Comparison of ENCODE assay signal across 8 cellular contexts in genomic region chr16:85245307-85246172, GRCh38.
DNase-seq lines count a peak whose midpoint lies in the region; TF ChIP-seq lines count a peak whose summit lies in the region.

No MANE protein-coding gene starts in this region.

- H3K9me2 ChIP-seq in neural cell (ENCODE audit: insufficient read depth, low read length): no peaks in the 10 kb centered on the region

- no peaks in the 10 kb centered on the region for H3K79me2 ChIP-seq in neural cell (replicated peaks; ENCODE audit: insufficient read depth, low read length)

- intact Hi-C loops in esophagus squamous epithelium (cut with DNase I): loop anchor here (10.0 kb wide), 1 partner anchor 131 kb away; the partner anchor contains the start of gene CIBAR2

- H3K27ac ChIP-seq in esophagus squamous epithelium (no peak overlapping the region), neural cell (ENCODE audit: low read length) (no peak overlapping the region)

- no peaks in the 10 kb centered on the region for H3K36me3 ChIP-seq in esophagus squamous epithelium
- H3K36me3 ChIP-seq in neural cell (ENCODE audit: insufficient read depth, low read length): no peaks in the 10 kb centered on the region

- no peak overlapping the region for H3K4me2 ChIP-seq in neural cell (ENCODE audit: low read length)

- no peaks in the 10 kb centered on the region for H4K20me1 ChIP-seq in neural cell (ENCODE audit: insufficient read depth)

- peak overlapping the region; percentile 58 for H3K4me3 Mint-ChIP-seq in type B pancreatic cell

- peak overlapping the region; percentile 48 for H3K27ac Mint-ChIP-seq in type B pancreatic cell

- no peak for TF ChIP-seq POLR2A in esophagus squamous epithelium (IDR thresholded peaks at IDR 0.05)

- peaks cover 0 to 20% (median 0%) of the 10 kb centered on the region in 4 donors for H3K27me3 ChIP-seq in esophagus squamous epithelium
- H3K27me3 ChIP-seq in neural cell (ENCODE audit: insufficient read depth, low read depth, low read length): no peaks in the 10 kb centered on the region

- peak; percentile 32 for TF ChIP-seq EP300 in neural cell (conservative IDR thresholded peaks at IDR 0.05; ENCODE audit: poor library complexity, severe bottlenecking)

- H3K9me3 Mint-ChIP-seq in type B pancreatic cell: no peaks in the 10 kb centered on the region

- WGBS in esophagus squamous epithelium, 2 donors: 15 to 25% methylated on average over 16 to 19 of the region's 24 CpGs

- peaks cover 0 to 9% (median 0%) of the 10 kb centered on the region in 3 donors for H3K4me1 ChIP-seq in esophagus squamous epithelium

- no peaks in the 10 kb centered on the region for H3K36me3 Mint-ChIP-seq in type B pancreatic cell

- DNase-seq in AG09319 (ENCODE audit: extremely low read depth, low read depth) (peak; percentile 61), H4 (ENCODE audit: low spot score) (peak; percentile 80), NOMO-1 treated with DMSO at 0.1 percent for 48 hours (lab: John Stamatoyannopoulos, UW; ENCODE audit: unreplicated experiment) (peak; percentile 52), esophagus squamous epithelium (lab: John Stamatoyannopoulos, UW) (no peak), type B pancreatic cell (ENCODE audit: extremely low spot score, unreplicated experiment) (no peak), occipital lobe (lab: John Stamatoyannopoulos, UW) (no peak)
- DNase-seq in activated CD8-positive, alpha-beta memory T cell treated with anti-CD3 and anti-CD28 coated beads, Interleukin-2, amount 50 U/mL, for 48 hours: peak; percentile 70

- H3K27me3 Mint-ChIP-seq in type B pancreatic cell: peaks cover 9% of the 10 kb centered on the region

- no peaks in the 10 kb centered on the region for H3K9me3 ChIP-seq in esophagus squamous epithelium
- no peaks in the 10 kb centered on the region for H3K9me3 ChIP-seq in neural cell (ENCODE audit: low read length)

- TF ChIP-seq RAD21 in neural cell (conservative IDR thresholded peaks at IDR 0.05): peak; percentile 95

- peaks cover 26% of the 10 kb centered on the region for H3K4me1 Mint-ChIP-seq in type B pancreatic cell (ENCODE audit: unreplicated experiment)

- H3K4me3 ChIP-seq in esophagus squamous epithelium (no peak overlapping the region), neural cell (ENCODE audit: low read length) (no peak overlapping the region)

- H3K9ac ChIP-seq in neural cell (ENCODE audit: low read length): peak overlapping the region; percentile 10

- no peak overlapping the region for H2AFZ ChIP-seq in neural cell (ENCODE audit: low read depth, low read length)

- TF ChIP-seq CTCF in AG09319 (IDR thresholded peaks at IDR 0.05; ENCODE audit: low read depth, low read length) (peak; percentile 95), esophagus squamous epithelium (IDR thresholded peaks at IDR 0.05) (peak; percentile 52 to 79 (median 69)), neural cell (IDR thresholded peaks at IDR 0.05; ENCODE audit: poor library complexity, severe bottlenecking) (peak; percentile 97), type B pancreatic cell (conservative IDR thresholded peaks at IDR 0.05) (peak; percentile 84)

- H3F3A ChIP-seq in neural cell (ENCODE audit: insufficient read depth, low read length, poor library complexity, severe bottlenecking): no peaks in the 10 kb centered on the region

TF ChIP-seq in neural cell, 6 proteins besides CTCF, POLR2A, EP300 and RAD21:
- TF ChIP-seq EZH2 (IDR thresholded peaks at IDR 0.05; ENCODE audit: borderline replicate concordance, insufficient read depth, low read length, poor library complexity, severe bottlenecking) (no peak), SMC3 (conservative IDR thresholded peaks at IDR 0.05; ENCODE audit: poor library complexity) (peak; percentile 87), MXI1 (conservative IDR thresholded peaks at IDR 0.05; ENCODE audit: poor library complexity, severe bottlenecking) (peak; percentile 27), TAF1 (IDR thresholded peaks at IDR 0.05; ENCODE audit: low read depth) (no peak), POLR2AphosphoS5 (IDR thresholded peaks at IDR 0.05) (no peak), REST (IDR thresholded peaks at IDR 0.05; ENCODE audit: borderline replicate concordance) (no peak)

Comparison
In these comparisons a context has a peak if more than half of its experiments do, and no peak if none do; other contexts are left out.
1. DNase-seq: peak in AG09319 (single experiment), H4 (single experiment), NOMO-1 treated with DMSO at 0.1 percent for 48 hours (single experiment) and activated CD8-positive, alpha-beta memory T cell treated with anti-CD3 and anti-CD28 coated beads, Interleukin-2, amount 50 U/mL, for 48 hours (single experiment); none in esophagus squamous epithelium (single experiment), type B pancreatic cell (single experiment) and occipital lobe (single experiment).
2. Peak in every context shown above with its lines, with median percentiles within 50 percentile points of each other: CTCF ChIP-seq.